Comparison of ENCODE assay signal across 17 cellular contexts in genomic region chr17:17565471-17566365, GRCh38. TPM values are rescaled to one million over a fixed set of nuclear protein-coding genes. Genes with fewer than 3 reads are reported as not detected.
A peak's percentile ranks its signal among the peaks of the same experiment; 100 is the strongest.
DNase-seq lines count a peak whose midpoint lies in the region; ATAC-seq, FAIRE-seq and TF ChIP-seq lines count a peak whose summit lies in the region.
"Had no signal": no experiment of that assay in that cellular context is flagged by ENCODE, and none has a peak within 500 bp of the region (broad histone marks: within the 10 kb centered on the region; RNA-seq: fewer than 3 reads in every experiment).

No MANE protein-coding gene starts in this region.

- ATAC-seq in heart right ventricle: peak in 2 of 8 donors; percentile 6 to 12
- ATAC-seq in left ventricle myocardium superior: no peak
- ATAC-seq in GM18867 (IDR thresholded peaks at IDR 0.05; ENCODE audit: unreplicated experiment): no peak
- ATAC-seq: PC-3 had no signal

- H3K27ac Mint-ChIP-seq in neural progenitor cell: no peak overlapping the region
- H3K27ac Mint-ChIP-seq: activated CD4-positive, alpha-beta memory T cell treated with anti-CD3 and anti-CD28 coated beads, Interleukin-2, amount 10 ng/mL, durations not matched to agents 7 days and 5 days; activated T-helper 1 cell treated with anti-CD3 and anti-CD28 coated beads, Interleukin-12 subunit alpha, Interleukin-12 subunit beta, Interleukin-2, Interleukin-4 antibody, amounts not matched to agents 30 ng/mL and 10 ng/mL and 1 ng/mL, durations not matched to agents 14 hours and 24 hours and 36 hours had no signal

- no peak overlapping the region for H2AFZ ChIP-seq in neural progenitor cell (replicated peaks)

- H3K27me3 ChIP-seq in heart right ventricle: no peaks in the 10 kb centered on the region
- H3K27me3 ChIP-seq in neural progenitor cell: no peaks in the 10 kb centered on the region
- H3K27me3 ChIP-seq in BE2C: no peaks in the 10 kb centered on the region
- H3K27me3 ChIP-seq: esophagus muscularis mucosa had no signal

- H3K79me2 ChIP-seq in neural progenitor cell (ENCODE audit: low read depth): no peaks in the 10 kb centered on the region

- H3K4me3 ChIP-seq in heart right ventricle (no peak overlapping the region), fibroblast of the aortic adventitia (ENCODE audit: low read depth, low read length) (no peak overlapping the region), neural progenitor cell (no peak overlapping the region), BE2C (ENCODE audit: low read depth, low read length) (no peak overlapping the region)
- H3K4me3 ChIP-seq: esophagus muscularis mucosa, lung had no signal

- no peaks in the 10 kb centered on the region for H3K9me3 Mint-ChIP-seq in neural progenitor cell
- H3K9me3 Mint-ChIP-seq: activated CD4-positive, alpha-beta memory T cell treated with anti-CD3 and anti-CD28 coated beads, Interleukin-2, amount 10 ng/mL, durations not matched to agents 7 days and 5 days; activated T-helper 1 cell treated with anti-CD3 and anti-CD28 coated beads, Interleukin-12 subunit alpha, Interleukin-12 subunit beta, Interleukin-2, Interleukin-4 antibody, amounts not matched to agents 30 ng/mL and 10 ng/mL and 1 ng/mL, durations not matched to agents 14 hours and 24 hours and 36 hours had no signal

- H3K4me1 ChIP-seq in heart right ventricle (peaks cover 34 to 68% (median 56%) of the 10 kb centered on the region in 9 donors), neural progenitor cell (peaks cover 12% of the 10 kb centered on the region), BE2C (0 out of 2 replicates have a peak, but pooled peaks cover 2% of the 10 kb centered on the region)

- no peaks in the 10 kb centered on the region for H3K36me3 ChIP-seq in heart right ventricle
- no peaks in the 10 kb centered on the region for H3K36me3 ChIP-seq in neural progenitor cell
- H3K36me3 ChIP-seq in BE2C: no peaks in the 10 kb centered on the region
- H3K36me3 ChIP-seq: esophagus muscularis mucosa had no signal

- no peaks in the 10 kb centered on the region for H4K20me1 ChIP-seq in neural progenitor cell (ENCODE audit: low read depth)

- no peaks in the 10 kb centered on the region for H3F3A ChIP-seq in neural progenitor cell (ENCODE audit: low read depth)

- H3K4me2 ChIP-seq in neural progenitor cell: peak overlapping the region; percentile 62

- H3K9ac ChIP-seq in neural progenitor cell: no peak overlapping the region

- DNase-seq in heart right ventricle (no peak), left ventricle myocardium superior (no peak), fibroblast of the aortic adventitia (ENCODE audit: low read depth) (peak; percentile 69), neural progenitor cell (ENCODE audit: low spot score) (no peak), BE2C (no peak), NOMO-1 treated with DMSO at 0.1 percent for 48 hours (lab: John Stamatoyannopoulos, UW; ENCODE audit: unreplicated experiment) (no peak), GM12891 (ENCODE audit: insufficient read length, low spot score) (no peak)
- DNase-seq: activated CD4-positive, alpha-beta memory T cell treated with anti-CD3 and anti-CD28 coated beads, Interleukin-2, amount 10 ng/mL, durations not matched to agents 7 days and 5 days; COR-L47; cortex of kidney; NCI-H1436; occipital lobe; PC-3 had no signal

- H3K4me1 Mint-ChIP-seq in neural progenitor cell: peaks cover 6% of the 10 kb centered on the region
- H3K4me1 Mint-ChIP-seq: activated CD4-positive, alpha-beta memory T cell treated with anti-CD3 and anti-CD28 coated beads, Interleukin-2, amount 10 ng/mL, durations not matched to agents 7 days and 5 days had no signal

- H3K4me3 Mint-ChIP-seq in neural progenitor cell: no peak overlapping the region
- H3K4me3 Mint-ChIP-seq: activated CD4-positive, alpha-beta memory T cell treated with anti-CD3 and anti-CD28 coated beads, Interleukin-2, amount 10 ng/mL, durations not matched to agents 7 days and 5 days; activated T-helper 1 cell treated with anti-CD3 and anti-CD28 coated beads, Interleukin-12 subunit alpha, Interleukin-12 subunit beta, Interleukin-2, Interleukin-4 antibody, amounts not matched to agents 30 ng/mL and 10 ng/mL and 1 ng/mL, durations not matched to agents 14 hours and 24 hours and 36 hours had no signal

- no peak for TF ChIP-seq POLR2A in GM12891 (IDR thresholded peaks at IDR 0.05; ENCODE audit: low read depth, low read length)

- no peaks in the 10 kb centered on the region for H3K36me3 Mint-ChIP-seq in neural progenitor cell

- H3K9me3 ChIP-seq in heart right ventricle: no peaks in the 10 kb centered on the region
- H3K9me3 ChIP-seq in neural progenitor cell (ENCODE audit: low read depth): no peaks in the 10 kb centered on the region
- H3K9me3 ChIP-seq in BE2C: no peaks in the 10 kb centered on the region
- H3K9me3 ChIP-seq: esophagus muscularis mucosa had no signal

- peak overlapping the region; percentile 75 to 97 (median 88) for H3K27ac ChIP-seq in heart right ventricle
- no peak overlapping the region for H3K27ac ChIP-seq in neural progenitor cell
- H3K27ac ChIP-seq: esophagus muscularis mucosa had no signal

- no peak for FAIRE-seq in GM12891 (lab: Jason Lieb, UNC)

- no peak for TF ChIP-seq CTCF in heart right ventricle (IDR thresholded peaks at IDR 0.05)
- no peak for TF ChIP-seq CTCF in fibroblast of the aortic adventitia (IDR thresholded peaks at IDR 0.05; ENCODE audit: insufficient read depth, low read length)
- no peak for TF ChIP-seq CTCF in neural progenitor cell (IDR thresholded peaks at IDR 0.05)
- no peak for TF ChIP-seq CTCF in BE2C (IDR thresholded peaks at IDR 0.05; ENCODE audit: low read depth, low read length)

- 74 to 77% methylated on average over 11 of the region's 11 CpGs for WGBS in heart right ventricle, 2 donors

- H3K27me3 Mint-ChIP-seq in neural progenitor cell (ENCODE audit: insufficient read depth, low read depth): peaks cover 7% of the 10 kb centered on the region
- H3K27me3 Mint-ChIP-seq: activated CD4-positive, alpha-beta memory T cell treated with anti-CD3 and anti-CD28 coated beads, Interleukin-2, amount 10 ng/mL, durations not matched to agents 7 days and 5 days had no signal

- intact Hi-C loops in heart right ventricle (cut with DNase I) (loop anchor here in 3 of 10 donors (2.0 to 5.0 kb wide), 4 partner anchors 15 to 208 kb away; no protein-coding TSS in a partner anchor), left ventricle myocardium superior (cut with micrococcal nuclease) (no loop called here)

TF ChIP-seq in GM12891, 5 proteins besides CTCF, POLR2A, EP300 and RAD21:
- TF ChIP-seq PAX5 (IDR thresholded peaks at IDR 0.05; ENCODE audit: insufficient read depth, low read length, severe bottlenecking) (no peak), SPI1 (IDR thresholded peaks at IDR 0.05; ENCODE audit: low read depth, low read length) (no peak), POLR2AphosphoS5 (IDR thresholded peaks at IDR 0.05; ENCODE audit: low read depth, low read length) (no peak), POU2F2 (IDR thresholded peaks at IDR 0.05; ENCODE audit: low read depth, low read length) (no peak), TAF1 (IDR thresholded peaks at IDR 0.05; ENCODE audit: low read depth, low read length) (no peak)
TF ChIP-seq in GM12891: peak in this region for 0.

RNA-seq across cellular contexts. Expression of gene PEMT, which starts 25.8 kb away (rescaled TPM):
- total RNA-seq in heart right ventricle (10 to 100 TPM; 13.5 to 26.7 (median 21.1) TPM), left ventricle myocardium superior (17.9 TPM), fibroblast of the aortic adventitia (ENCODE audit: low replicate concordance) (9.0 and 28.4 TPM in 2 replicates), neural progenitor cell (ENCODE audit: low replicate concordance) (17.7 and 50.4 TPM in 2 replicates)
- 10 to 100 TPM; 50.8 to 55.2 TPM for polyA plus RNA-seq in heart right ventricle
- polyA plus RNA-seq in BE2C (2012; ENCODE audit: insufficient read depth, insufficient read length, low read depth): 14.5 TPM
- 12.4 TPM for polyA plus RNA-seq in GM12891 (2012; ENCODE audit: low read depth, missing spikeins)
